In genomic region chr12:59936546-59936945, GRCh38 we compare ENCODE assay signal across 20 cellular contexts.
"Had no signal": no experiment of that assay in that cellular context is flagged by ENCODE, and none has a peak within 500 bp of the region (broad histone marks: within the 10 kb centered on the region; RNA-seq: fewer than 3 reads in every experiment).

No MANE protein-coding gene starts in this region.

- H3K4me1 ChIP-seq: esophagus muscularis mucosa, gastroesophageal sphincter had no signal

- H3K27ac ChIP-seq: epithelial cell of prostate, esophagus muscularis mucosa, gastroesophageal sphincter, neural progenitor cell, ovary had no signal

- H3K9me3 Mint-ChIP-seq: neural progenitor cell, type B pancreatic cell had no signal

- H3K36me3 Mint-ChIP-seq: natural killer cell treated with Interleukin-12 subunit alpha and Interleukin-12 subunit beta and Interleukin-15 and Interleukin-18, amount 100 ng/mL, for 72 hours; neural progenitor cell; type B pancreatic cell had no signal

- H3K4me3 ChIP-seq: esophagus muscularis mucosa, gastroesophageal sphincter, neural progenitor cell, ovary had no signal

- H3K36me3 ChIP-seq: esophagus muscularis mucosa, gastroesophageal sphincter, neural progenitor cell, ovary had no signal

- ATAC-seq: effector memory CD8-positive, alpha-beta T cell; gastroesophageal sphincter; left lobe of liver; natural killer cell treated with Interleukin-12 subunit alpha and Interleukin-12 subunit beta and Interleukin-15 and Interleukin-18, amount 100 ng/mL, for 72 hours; right cardiac atrium had no signal

- H3K27me3 Mint-ChIP-seq: dendritic cell treated with granulocyte-macrophage colony-stimulating factor and Interleukin-4, amounts not matched to agents 40 ng/mL and 50 ng/mL, for 4 days; effector memory CD8-positive, alpha-beta T cell; natural killer cell treated with Interleukin-12 subunit alpha and Interleukin-12 subunit beta and Interleukin-15 and Interleukin-18, amount 100 ng/mL, for 72 hours; progenitor cell of endocrine pancreas; type B pancreatic cell had no signal

- H3K27me3 ChIP-seq: esophagus muscularis mucosa, gastroesophageal sphincter, neural progenitor cell, ovary had no signal

- H3K9ac ChIP-seq: neural progenitor cell had no signal

- H3K27ac Mint-ChIP-seq: dendritic cell treated with granulocyte-macrophage colony-stimulating factor and Interleukin-4, amounts not matched to agents 40 ng/mL and 50 ng/mL, for 4 days; effector memory CD8-positive, alpha-beta T cell; natural killer cell treated with Interleukin-12 subunit alpha and Interleukin-12 subunit beta and Interleukin-15 and Interleukin-18, amount 100 ng/mL, for 72 hours; neural progenitor cell; progenitor cell of endocrine pancreas; type B pancreatic cell had no signal

- H3K4me3 Mint-ChIP-seq: dendritic cell treated with granulocyte-macrophage colony-stimulating factor and Interleukin-4, amounts not matched to agents 40 ng/mL and 50 ng/mL, for 4 days; effector memory CD8-positive, alpha-beta T cell; natural killer cell treated with Interleukin-12 subunit alpha and Interleukin-12 subunit beta and Interleukin-15 and Interleukin-18, amount 100 ng/mL, for 72 hours; neural progenitor cell; type B pancreatic cell had no signal

- H3K4me2 ChIP-seq: neural progenitor cell had no signal

- H3K9me3 ChIP-seq: esophagus muscularis mucosa, gastroesophageal sphincter, ovary had no signal

- H2AFZ ChIP-seq: neural progenitor cell had no signal

- DNase-seq: effector memory CD8-positive, alpha-beta T cell; glutamatergic neuron; islet precursor cell; mammary epithelial cell; midbrain; nucleus accumbens; ovary; right cardiac atrium; small intestine; stimulated activated CD4-positive, alpha-beta T cell treated with anti-CD3 and anti-CD28 coated beads, Interleukin-12 subunit alpha, Interleukin-12 subunit beta, amount 100 ng/mL, for 4 hours; stimulated activated naive CD4-positive, alpha-beta T cell had no signal
